Comparison of ENCODE assay signal across 11 cellular contexts in the genomic region with DNA sequence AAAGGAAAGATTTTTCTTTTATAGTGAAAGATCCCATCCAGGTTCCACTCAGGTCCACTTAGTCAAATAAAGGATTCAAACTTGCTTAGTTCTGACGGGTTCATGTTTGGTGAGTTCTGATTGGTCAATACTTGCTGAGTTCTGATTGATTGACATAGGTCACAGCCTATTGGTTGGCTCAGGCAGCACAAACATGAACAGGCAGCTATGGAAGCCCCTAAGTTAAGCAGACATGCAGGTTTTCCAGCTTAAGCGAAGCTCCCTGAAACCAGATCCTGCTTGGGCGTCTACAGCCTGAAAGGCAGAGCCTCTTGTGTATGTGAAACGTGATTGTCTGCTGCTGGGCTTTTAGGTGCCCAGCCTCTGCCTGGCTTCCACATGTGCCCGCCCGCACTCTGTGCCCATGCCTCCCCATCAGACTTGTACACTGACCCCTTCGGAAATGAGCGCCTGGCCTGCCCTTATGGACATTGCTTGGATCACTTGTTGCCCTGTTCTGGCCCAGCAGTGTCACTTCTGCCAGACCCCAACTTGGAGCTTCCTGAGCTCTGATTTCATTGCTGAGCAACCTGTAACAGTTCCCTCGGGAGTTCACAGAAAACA. TPM values are rescaled to one million over a fixed set of nuclear protein-coding genes. Genes with fewer than 3 reads are reported as not detected.
DNase-seq lines count a peak whose midpoint lies in the region; ATAC-seq and TF ChIP-seq lines count a peak whose summit lies in the region.
"Had no signal": no experiment of that assay in that cellular context is flagged by ENCODE, and none has a peak within 500 bp of the region (broad histone marks: within the 10 kb centered on the region; RNA-seq: fewer than 3 reads in every experiment).

No MANE protein-coding gene starts in this region.

- peak; percentile 37 for DNase-seq in GM12864 (ENCODE audit: low read depth)
- peak; percentile 76 for DNase-seq in NAMALWA (ENCODE audit: low spot score)
- peak; percentile 25 to 39 for DNase-seq in dermis microvascular lymphatic vessel endothelial cell (ENCODE audit: low read depth in 2 of 2)
- DNase-seq in nephron progenitor cell = no peak
- no peak for DNase-seq in stimulated activated effector memory CD8-positive, alpha-beta T cell treated with anti-CD3 and anti-CD28 coated beads, Interleukin-12 subunit alpha, Interleukin-12 subunit beta, amount 100 ng/mL, for 72 hours (ENCODE audit: low spot score in 2 of 2)
- DNase-seq in cerebellar cortex (ENCODE audit: low spot score) = no peak
- DNase-seq: activated CD8-positive, alpha-beta memory T cell treated with anti-CD3 and anti-CD28 coated beads, Interleukin-2, amount 50 U/mL, for 48 hours had no signal

- H3K4me3 Mint-ChIP-seq in nephron progenitor cell = no peak overlapping the region
- no peak overlapping the region for H3K4me3 Mint-ChIP-seq in stimulated activated effector memory CD8-positive, alpha-beta T cell treated with anti-CD3 and anti-CD28 coated beads, Interleukin-12 subunit alpha, Interleukin-12 subunit beta, amount 100 ng/mL, for 72 hours

- H3K4me3 ChIP-seq in GM12864 (ENCODE audit: low read depth, low read length) = no peak overlapping the region
- H3K4me3 ChIP-seq: gastroesophageal sphincter, right atrium auricular region had no signal

- H3K4me1 Mint-ChIP-seq in nephron progenitor cell = peaks cover 16% of the 10 kb centered on the region
- H3K4me1 Mint-ChIP-seq in stimulated activated effector memory CD8-positive, alpha-beta T cell treated with anti-CD3 and anti-CD28 coated beads, Interleukin-12 subunit alpha, Interleukin-12 subunit beta, amount 100 ng/mL, for 72 hours = peaks cover 13% of the 10 kb centered on the region

- peaks cover 16% of the 10 kb centered on the region for H3K9me3 Mint-ChIP-seq in nephron progenitor cell
- H3K9me3 Mint-ChIP-seq in stimulated activated effector memory CD8-positive, alpha-beta T cell treated with anti-CD3 and anti-CD28 coated beads, Interleukin-12 subunit alpha, Interleukin-12 subunit beta, amount 100 ng/mL, for 72 hours = peaks cover 2% of the 10 kb centered on the region

- peaks cover 4% of the 10 kb centered on the region for H3K27me3 Mint-ChIP-seq in nephron progenitor cell (ENCODE audit: low read depth, poor library complexity)

- ATAC-seq in GM18502 (IDR thresholded peaks at IDR 0.05; ENCODE audit: poor library complexity, unreplicated experiment) (no peak), HG02759 (IDR thresholded peaks at IDR 0.05; ENCODE audit: unreplicated experiment) (no peak)
- no peak for ATAC-seq in stimulated activated effector memory CD8-positive, alpha-beta T cell treated with anti-CD3 and anti-CD28 coated beads, Interleukin-12 subunit alpha, Interleukin-12 subunit beta, amount 100 ng/mL, for 72 hours
- ATAC-seq: gastroesophageal sphincter had no signal

- peak overlapping the region; percentile 57 for H3K27ac Mint-ChIP-seq in nephron progenitor cell
- H3K27ac Mint-ChIP-seq in stimulated activated effector memory CD8-positive, alpha-beta T cell treated with anti-CD3 and anti-CD28 coated beads, Interleukin-12 subunit alpha, Interleukin-12 subunit beta, amount 100 ng/mL, for 72 hours = no peak overlapping the region

- no peaks in the 10 kb centered on the region for H3K36me3 Mint-ChIP-seq in nephron progenitor cell (ENCODE audit: low read depth)
- H3K36me3 Mint-ChIP-seq in stimulated activated effector memory CD8-positive, alpha-beta T cell treated with anti-CD3 and anti-CD28 coated beads, Interleukin-12 subunit alpha, Interleukin-12 subunit beta, amount 100 ng/mL, for 72 hours = no peaks in the 10 kb centered on the region

- no peak for TF ChIP-seq CTCF in GM12864 (IDR thresholded peaks at IDR 0.05; ENCODE audit: low read depth, low read length, missing control alignments)
- TF ChIP-seq CTCF in nephron progenitor cell (IDR thresholded peaks at IDR 0.05) = no peak

RNA-seq across cellular contexts. Expression of gene ECI2, which starts 45.4 kb away (rescaled TPM):
- 66.6 and 67.4 TPM in 2 replicates for total RNA-seq in dermis microvascular lymphatic vessel endothelial cell

Comparison
In these comparisons a context has a peak if more than half of its experiments do, and no peak if none do; other contexts are left out.
1. DNase-seq: peak in GM12864 (single experiment), NAMALWA (single experiment) and dermis microvascular lymphatic vessel endothelial cell (2 of 2); none in nephron progenitor cell (single experiment), stimulated activated effector memory CD8-positive, alpha-beta T cell treated with anti-CD3 and anti-CD28 coated beads, Interleukin-12 subunit alpha, Interleukin-12 subunit beta, amount 100 ng/mL, for 72 hours (0 of 2) and cerebellar cortex (single experiment).